Comparison of ENCODE assay signal across 17 cellular contexts in genomic region chr10:73837072-73837471, GRCh38. TPM values are rescaled to one million over a fixed set of nuclear protein-coding genes. Genes with fewer than 3 reads are reported as not detected.
DNase-seq lines count a peak whose midpoint lies in the region; TF ChIP-seq lines count a peak whose summit lies in the region.
"Had no signal": no experiment of that assay in that cellular context is flagged by ENCODE, and none has a peak within 500 bp of the region (broad histone marks: within the 10 kb centered on the region; RNA-seq: fewer than 3 reads in every experiment).

No MANE protein-coding gene starts in this region.

- peak overlapping the region; percentile 20; the same call in 1 of the 2 replicates for H3K27ac ChIP-seq in VCaP
- peak overlapping the region; percentile 13 to 66 (median 42) for H3K27ac ChIP-seq in esophagus squamous epithelium
- H3K27ac ChIP-seq: BLaER1, epithelial cell of prostate, psoas muscle, uterus had no signal

- peak; percentile 49 for DNase-seq in Caki2 (ENCODE audit: low read depth)
- no peak for DNase-seq in esophagus squamous epithelium (lab: John Stamatoyannopoulos, UW)
- DNase-seq in pulmonary artery endothelial cell (ENCODE audit: low read depth, low spot score): peak; percentile 51
- DNase-seq in D341Med (ENCODE audit: low spot score): no peak
- DNase-seq in NCI-H187 treated with DMSO at 0.1 percent for 48 hours (lab: John Stamatoyannopoulos, UW): no peak
- DNase-seq in NCI-H82 treated with DMSO at 0.1 percent for 48 hours (lab: John Stamatoyannopoulos, UW; ENCODE audit: unreplicated experiment): no peak
- no peak for DNase-seq in hippocampal formation (lab: John Stamatoyannopoulos, UW)
- DNase-seq: activated CD4-positive, alpha-beta T cell treated with anti-CD3 and anti-CD28 coated beads for 4 hours; activated T-cell treated with anti-CD3 and anti-CD28 coated beads, Interleukin-2, amount 50 U/mL, for 4 hours; NCI-H2171 treated with DMSO at 0.1 percent for 48 hours; OCI-M1; psoas muscle; stimulated activated CD4-positive, alpha-beta T cell treated with anti-CD3 and anti-CD28 coated beads, Interleukin-2, amount 100 ng/mL, for 24 hours; uterus had no signal

- no peak overlapping the region for H3K4me3 ChIP-seq in esophagus squamous epithelium
- H3K4me3 ChIP-seq: BLaER1, psoas muscle, uterus had no signal

- peaks cover 0 to 11% (median 0%) of the 10 kb centered on the region in 3 donors for H3K4me1 ChIP-seq in esophagus squamous epithelium
- H3K4me1 ChIP-seq: BLaER1, psoas muscle, uterus had no signal

- in situ Hi-C loops in Caki2 (cut with HindIII; ENCODE audit: low pct_unique_long_range_greater_than_20kb, low sequenced_read_pairs): no loop called here

- no peak for TF ChIP-seq POLR2A in esophagus squamous epithelium (IDR thresholded peaks at IDR 0.05)

- H3K27me3 ChIP-seq in esophagus squamous epithelium: no peaks in the 10 kb centered on the region
- H3K27me3 ChIP-seq: BLaER1, uterus had no signal

- intact Hi-C loops in esophagus squamous epithelium (cut with DNase I): no loop called here

- 66 to 70% methylated on average over 2 to 3 of the region's 3 CpGs for WGBS in esophagus squamous epithelium, 2 donors

- H3K9me3 ChIP-seq in esophagus squamous epithelium: no peaks in the 10 kb centered on the region
- H3K9me3 ChIP-seq: BLaER1, psoas muscle, uterus had no signal

- H3K36me3 ChIP-seq in esophagus squamous epithelium: peaks cover 20 to 79% (median 51%) of the 10 kb centered on the region in 3 donors
- H3K36me3 ChIP-seq: uterus had no signal

- TF ChIP-seq CTCF in VCaP (conservative IDR thresholded peaks at IDR 0.05) (no peak), esophagus squamous epithelium (IDR thresholded peaks at IDR 0.05) (no peak)

RNA-seq across cellular contexts. Expression of gene NDST2, which starts 25.7 kb away (rescaled TPM):
- total RNA-seq in Caki2 (2014; rRNA removed; shearing (Covaris generic); ENCODE audit: low replicate concordance): 1.2 and 26.2 TPM in 2 replicates
- total RNA-seq in esophagus squamous epithelium (10 to 100 TPM; 20.6 to 30.3 (median 22.3) TPM), pulmonary artery endothelial cell (12.9 and 17.4 TPM in 2 replicates)

RNA-seq across cellular contexts. Expression of gene CAMK2G, which starts 37.3 kb away (rescaled TPM):
- total RNA-seq in Caki2 (2014; rRNA removed; shearing (Covaris generic); ENCODE audit: low replicate concordance): 20.1 and 22.2 TPM in 2 replicates
- total RNA-seq in esophagus squamous epithelium (10 to 100 TPM; 15.5 to 37.0 (median 28.6) TPM), pulmonary artery endothelial cell (31.1 and 31.2 TPM in 2 replicates)

RNA-seq across cellular contexts. Expression of gene ZSWIM8, which starts 51.7 kb away (rescaled TPM):
- total RNA-seq in Caki2 (2014; rRNA removed; shearing (Covaris generic); ENCODE audit: low replicate concordance): 22.8 and 52.3 TPM in 2 replicates
- total RNA-seq in esophagus squamous epithelium (100 to 1,000 TPM in 1 of 4 donors, 10 to 100 TPM in 3; 33.3 to 116 (median 83.9) TPM), pulmonary artery endothelial cell (31.5 and 39.8 TPM in 2 replicates)

RNA-seq across cellular contexts. Expression of gene CHCHD1, which starts 55.2 kb away (rescaled TPM):
- 54.0 and 109 TPM in 2 replicates for total RNA-seq in Caki2 (2014; rRNA removed; shearing (Covaris generic); ENCODE audit: low replicate concordance)
- 10 to 100 TPM; 21.4 to 41.1 (median 32.8) TPM for total RNA-seq in esophagus squamous epithelium
- total RNA-seq in pulmonary artery endothelial cell: 30.9 and 31.3 TPM in 2 replicates

Comparison
In these comparisons a context has a peak if more than half of its experiments do, and no peak if none do; other contexts are left out.
1. DNase-seq: peak in Caki2 (single experiment) and pulmonary artery endothelial cell (single experiment); none in esophagus squamous epithelium (single experiment), D341Med (single experiment), NCI-H187 treated with DMSO at 0.1 percent for 48 hours (single experiment), NCI-H82 treated with DMSO at 0.1 percent for 48 hours (single experiment) and hippocampal formation (0 of 2).